In the genomic region with DNA sequence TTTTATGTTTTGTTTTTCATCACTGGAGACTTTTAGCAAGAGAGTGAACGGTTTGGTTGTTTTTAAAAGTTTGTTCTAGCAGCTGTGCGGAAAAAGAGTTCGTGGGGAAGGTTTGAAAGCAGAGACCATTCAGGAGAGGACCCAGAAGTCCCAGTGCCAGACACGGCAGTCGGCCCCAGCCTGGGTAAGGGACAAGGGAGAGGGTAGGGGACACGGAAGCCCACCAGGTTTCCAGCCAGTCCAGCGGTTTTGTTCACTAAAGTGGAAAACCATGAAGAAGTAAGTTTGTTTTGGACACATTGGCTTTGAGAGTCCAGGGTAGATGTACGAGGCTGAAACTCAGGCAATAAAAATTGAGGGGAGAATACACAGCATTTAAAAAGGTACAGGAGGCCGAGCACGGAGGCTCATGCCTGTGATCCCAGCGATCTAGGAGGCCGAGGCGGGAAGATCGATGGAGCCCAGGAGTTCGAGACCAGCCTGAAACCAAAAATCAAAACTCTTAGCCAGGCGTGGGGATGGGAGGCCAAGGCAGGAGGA, we compare ENCODE assay signal across 8 cellular contexts. TPM values are rescaled to one million over a fixed set of nuclear protein-coding genes. Genes with fewer than 3 reads are reported as not detected.
DNase-seq lines count a peak whose midpoint lies in the region; ATAC-seq and TF ChIP-seq lines count a peak whose summit lies in the region.

No MANE protein-coding gene starts in this region.

- H3K36me3 Mint-ChIP-seq in activated naive CD4-positive, alpha-beta T cell treated with anti-CD3 and anti-CD28 coated beads, Interleukin-2, amount 10 ng/mL, durations not matched to agents 7 days and 5 days, result peaks cover 42% of the 10 kb centered on the region

- no peak for TF ChIP-seq EP300 in transverse colon (IDR thresholded peaks at IDR 0.05; ENCODE audit: low read depth)

- no peak for TF ChIP-seq CTCF in astrocyte of the spinal cord (IDR thresholded peaks at IDR 0.05; ENCODE audit: low read depth, low read length)
- no peak for TF ChIP-seq CTCF in lung (IDR thresholded peaks at IDR 0.05; ENCODE audit: control extremely low read depth, extremely low read depth)
- TF ChIP-seq CTCF in transverse colon (IDR thresholded peaks at IDR 0.05), result no peak

- TF ChIP-seq POLR2A in transverse colon (IDR thresholded peaks at IDR 0.05), result no peak

- peaks cover 59% of the 10 kb centered on the region for H3K4me1 Mint-ChIP-seq in activated naive CD4-positive, alpha-beta T cell treated with anti-CD3 and anti-CD28 coated beads, Interleukin-2, amount 10 ng/mL, durations not matched to agents 7 days and 5 days

- peaks cover 5% of the 10 kb centered on the region for H3K27me3 Mint-ChIP-seq in activated naive CD4-positive, alpha-beta T cell treated with anti-CD3 and anti-CD28 coated beads, Interleukin-2, amount 10 ng/mL, durations not matched to agents 7 days and 5 days

- H3K27me3 ChIP-seq in lung (ENCODE audit: control insufficient read depth, insufficient read depth), result no peaks in the 10 kb centered on the region
- H3K27me3 ChIP-seq in transverse colon, result no peaks in the 10 kb centered on the region

- H3K4me1 ChIP-seq in lung (ENCODE audit: control insufficient read depth in 2 of 2, insufficient read depth in 2 of 2, low read length in 2 of 2) (peaks cover 0 to 10% of the 10 kb centered on the region in 2 donors), transverse colon (peaks cover 0 to 28% (median 16%) of the 10 kb centered on the region in 4 donors)

- H3K9me3 ChIP-seq in lung (ENCODE audit: control insufficient read depth in 2 of 2, insufficient read depth in 1 of 2, low read length in 1 of 2), result no peaks in the 10 kb centered on the region
- H3K9me3 ChIP-seq in transverse colon, result no peaks in the 10 kb centered on the region

- intact Hi-C loops in transverse colon (cut with DNase I; ENCODE audit: low total_unique reads), result no loop called here

- 77 to 83% methylated on average over 16 of the region's 16 CpGs for WGBS in lung, 2 donors
- 58 to 61% methylated on average over 16 of the region's 16 CpGs for WGBS in transverse colon (ENCODE audit: low coverage in 1 of 2), 2 donors

- DNase-seq in activated naive CD4-positive, alpha-beta T cell treated with anti-CD3 and anti-CD28 coated beads, Interleukin-2, amount 10 ng/mL, durations not matched to agents 7 days and 5 days, result peak; percentile 18
- DNase-seq in activated naive CD4-positive, alpha-beta T cell (lab: John Stamatoyannopoulos, UW), result no peak
- DNase-seq in astrocyte of the spinal cord (ENCODE audit: low read depth, low spot score), result no peak
- DNase-seq in lung (ENCODE audit: low spot score), result no peak
- DNase-seq in transverse colon, result no peak
- DNase-seq in stimulated activated CD8-positive, alpha-beta memory T cell treated with anti-CD3 and anti-CD28 coated beads, Interleukin-4, amount 100 ng/mL, for 48 hours, result no peak

- CTCF ChIA-PET in activated naive CD4-positive, alpha-beta T cell treated with anti-CD3 and anti-CD28 coated beads, Interleukin-2, amount 10 ng/mL, durations not matched to agents 7 days and 5 days (lab: Charles Lee), result no interaction called here

- peaks cover 0 to 2% of the 10 kb centered on the region in 2 donors for H3K36me3 ChIP-seq in lung (ENCODE audit: control insufficient read depth in 2 of 2, insufficient read depth in 2 of 2, low read length in 2 of 2)
- no peaks in the 10 kb centered on the region for H3K36me3 ChIP-seq in transverse colon

- H3K4me3 ChIP-seq in astrocyte of the spinal cord (ENCODE audit: low read depth, low read length) (peak overlapping the region; percentile 20), lung (peak overlapping the region; percentile 24), transverse colon (peak overlapping the region in 3 of 4 donors; percentile 31 to 69 (median 51))

- ATAC-seq in lung (ENCODE audit: insufficient read depth, low FRiP score) (no peak), GM18511 (IDR thresholded peaks at IDR 0.05; ENCODE audit: unreplicated experiment) (no peak), HG03432 (IDR thresholded peaks at IDR 0.05; ENCODE audit: unreplicated experiment) (no peak)

- peak overlapping the region; percentile 2 to 67 for H3K27ac ChIP-seq in lung (ENCODE audit: low read depth in 1 of 2, low read length in 1 of 2)
- H3K27ac ChIP-seq in transverse colon, result peak overlapping the region; percentile 63 to 78 (median 68)

- H3K9me3 Mint-ChIP-seq in activated naive CD4-positive, alpha-beta T cell treated with anti-CD3 and anti-CD28 coated beads, Interleukin-2, amount 10 ng/mL, durations not matched to agents 7 days and 5 days, result no peaks in the 10 kb centered on the region

- H3K4me3 Mint-ChIP-seq in activated naive CD4-positive, alpha-beta T cell treated with anti-CD3 and anti-CD28 coated beads, Interleukin-2, amount 10 ng/mL, durations not matched to agents 7 days and 5 days, result peak overlapping the region; percentile 80

- in situ Hi-C loops in astrocyte of the spinal cord (cut with HindIII; ENCODE audit: low sequenced_read_pairs), result no loop called here
- in situ Hi-C loops in transverse colon (cut with MboI; ENCODE audit: low pct_ligation_motif_present in 1 of 4, low pct_unique_long_range_greater_than_20kb in 1 of 4, low sequenced_read_pairs in 3 of 4), result no loop called here

- H3K27ac Mint-ChIP-seq in activated naive CD4-positive, alpha-beta T cell treated with anti-CD3 and anti-CD28 coated beads, Interleukin-2, amount 10 ng/mL, durations not matched to agents 7 days and 5 days, result peak overlapping the region; percentile 71

RNA-seq across cellular contexts. Expression of gene RFLNB, which starts 36.4 kb away (rescaled TPM):
- total RNA-seq in lung (10 to 100 TPM; 16.2 to 17.0 TPM), transverse colon (10 to 100 TPM in 3 of 4 donors, 1 to 10 TPM in 1; 8.9 to 13.3 (median 10.3) TPM)
- polyA plus RNA-seq in lung, result 10 to 100 TPM; 12.8 to 18.1 TPM

RNA-seq across cellular contexts. Expression of gene RPH3AL, which starts 56.8 kb away (rescaled TPM):
- total RNA-seq in lung (10 to 100 TPM; 21.1 to 76.6 TPM), transverse colon (10 to 100 TPM; 24.3 to 90.5 (median 47.2) TPM)
- polyA plus RNA-seq in lung, result 10 to 100 TPM; 19.5 to 22.1 TPM
